ENCODE assay signal across 1 cellular context in genomic region chr5:43482490-43483064, GRCh38.
TF ChIP-seq lines count a peak whose summit lies in the region.

No MANE protein-coding gene starts in this region.

TF ChIP-seq in H1, 55 proteins besides CTCF, POLR2A, EP300 and RAD21 (continued from another document):
- TF ChIP-seq CHD7 (IDR thresholded peaks at IDR 0.05; ENCODE audit: insufficient replicate concordance, low read length) (no peak), EGR1 (IDR thresholded peaks at IDR 0.05; ENCODE audit: borderline replicate concordance, low read depth, low read length) (no peak), CBX5 (IDR thresholded peaks at IDR 0.05; ENCODE audit: low read depth, low read length) (no peak), YY1 (IDR thresholded peaks at IDR 0.05; ENCODE audit: low read depth, low read length) (no peak), ZNF274 (IDR thresholded peaks at IDR 0.05; ENCODE audit: borderline replicate concordance, extremely low read depth, low read length) (no peak), TAF1 (IDR thresholded peaks at IDR 0.05; ENCODE audit: low read depth, low read length) (no peak), FOSL1 (IDR thresholded peaks at IDR 0.05; ENCODE audit: insufficient read depth, low read depth, low read length) (no peak), KDM1A (IDR thresholded peaks at IDR 0.05; ENCODE audit: borderline replicate concordance, low read length) (no peak), HDAC6 (IDR thresholded peaks at IDR 0.05; ENCODE audit: low read depth, low read length) (no peak), CEBPB (IDR thresholded peaks at IDR 0.05; ENCODE audit: low read depth, low read length) (no peak), NRF1 (IDR thresholded peaks at IDR 0.05; ENCODE audit: low read depth, low read length) (no peak), JUN (IDR thresholded peaks at IDR 0.05; ENCODE audit: low read depth, low read length) (no peak), BRCA1 (IDR thresholded peaks at IDR 0.05; ENCODE audit: low read depth, low read length) (no peak)
